30 cellular contexts compared by ENCODE assay signal in the genomic region with DNA sequence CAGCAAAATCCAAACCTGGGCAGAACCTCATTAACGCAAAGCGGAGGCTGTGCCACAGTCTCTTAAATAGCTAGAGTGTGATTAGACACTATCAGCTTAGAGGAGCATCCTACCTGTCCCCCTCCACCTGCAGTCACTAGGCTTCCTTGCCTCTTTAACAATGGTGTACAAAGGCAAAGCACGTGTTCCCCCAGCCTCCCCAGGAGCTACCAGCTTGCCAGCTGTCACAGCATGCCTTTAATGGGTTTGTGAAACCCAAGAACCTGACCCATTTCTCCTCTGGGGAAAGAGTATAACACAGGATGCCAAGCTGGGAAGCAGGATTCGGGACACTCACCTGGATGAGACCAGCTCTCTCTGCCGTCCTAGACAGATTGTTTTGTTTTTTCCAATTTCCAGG. TPM values are rescaled to one million over a fixed set of nuclear protein-coding genes. Genes with fewer than 3 reads are reported as not detected.
DNase-seq lines count a peak whose midpoint lies in the region; ATAC-seq and TF ChIP-seq lines count a peak whose summit lies in the region.
"Had no signal": no experiment of that assay in that cellular context is flagged by ENCODE, and none has a peak within 500 bp of the region (broad histone marks: within the 10 kb centered on the region; RNA-seq: fewer than 3 reads in every experiment).

No MANE protein-coding gene starts in this region.

- dilution Hi-C loops in IMR-90 (cut with HindIII; ENCODE audit: low sequenced_read_pairs, unreplicated experiment), result no loop called here

- H2AFZ ChIP-seq in IMR-90 (replicated peaks; ENCODE audit: low read length, poor library complexity), result no peak overlapping the region

- H4K91ac ChIP-seq in IMR-90 (ENCODE audit: insufficient read depth, low read depth, low read length), result no peak overlapping the region; the same call in 1 of the 2 replicates

- no peaks in the 10 kb centered on the region for H3K79me1 ChIP-seq in IMR-90 (ENCODE audit: low read depth in 1 of 2, low read length in 2 of 2)

- 0 out of 2 replicates have a peak overlapping the region, but pooled peaks have one; percentile 20 for H2AK5ac ChIP-seq in IMR-90 (ENCODE audit: low read depth, low read length)

- peaks cover 22% of the 10 kb centered on the region for H3K27me3 Mint-ChIP-seq in endodermal cell (ENCODE audit: insufficient read depth)
- H3K27me3 Mint-ChIP-seq: activated CD4-positive, alpha-beta T cell treated with anti-CD3 and anti-CD28 coated beads for 36 hours; naive thymus-derived CD8-positive, alpha-beta T cell had no signal

- no peak overlapping the region for H3K4me3 Mint-ChIP-seq in endodermal cell
- H3K4me3 Mint-ChIP-seq: activated CD4-positive, alpha-beta T cell treated with anti-CD3 and anti-CD28 coated beads for 36 hours; activated CD8-positive, alpha-beta T cell treated with anti-CD3 and anti-CD28 coated beads, Interleukin-2, amount 10 ng/mL, durations not matched to agents 7 days and 5 days; naive thymus-derived CD8-positive, alpha-beta T cell had no signal

- intact Hi-C loops in IMR-90 (cut with micrococcal nuclease), result no loop called here

- H2BK5ac ChIP-seq in IMR-90 (ENCODE audit: low read depth, low read length, poor library complexity, severe bottlenecking), result no peak overlapping the region

- no peak overlapping the region for H3K56ac ChIP-seq in IMR-90 (ENCODE audit: extremely low read depth, insufficient read depth, low read length)

- H4K8ac ChIP-seq in IMR-90 (ENCODE audit: low read depth in 2 of 2, low read length in 2 of 2), result no peak overlapping the region

- H3K9me3 ChIP-seq in IMR-90 (ENCODE audit: control insufficient read depth, insufficient read depth, low read length) (peaks cover 4% of the 10 kb centered on the region; the same call in 1 of the 2 replicates), endodermal cell (ENCODE audit: control insufficient read depth, low read length) (no peaks in the 10 kb centered on the region)
- H3K9me3 ChIP-seq: BLaER1 treated with 17β-estradiol and CSF1 and Interleukin-3, amounts not matched to agents 10 nM and 100 nM; heart right ventricle; SJCRH30; tibial artery had no signal

- no peaks in the 10 kb centered on the region for H3K9me3 Mint-ChIP-seq in endodermal cell
- H3K9me3 Mint-ChIP-seq: activated naive CD4-positive, alpha-beta T cell treated with anti-CD3 and anti-CD28 coated beads, Interleukin-2, amount 50 U/mL, for 72 hours; activated T-helper 2 cell treated with anti-CD3 and anti-CD28 coated beads, Interferon-gamma antibody, Interleukin-2, Interleukin-4, amounts not matched to agents 10 μg/mL and 5 μg/mL and 100 μg/mL, durations not matched to agents 14 hours and 24 hours and 36 hours; naive thymus-derived CD8-positive, alpha-beta T cell had no signal

- TF ChIP-seq RAD21 in IMR-90 (IDR thresholded peaks at IDR 0.05; ENCODE audit: low read length), result no peak

- H4K5ac ChIP-seq in IMR-90 (ENCODE audit: low read depth, low read length), result no peak overlapping the region

- H3K9me1 ChIP-seq in IMR-90 (ENCODE audit: insufficient read depth, low read length), result peaks cover 5% of the 10 kb centered on the region; the same call in 1 of the 2 replicates

- H4K20me1 ChIP-seq in IMR-90 (ENCODE audit: insufficient read depth, low read length), result no peaks in the 10 kb centered on the region
- H4K20me1 ChIP-seq: BLaER1 treated with 17β-estradiol and CSF1 and Interleukin-3, amounts not matched to agents 10 nM and 100 nM had no signal

- H3K23ac ChIP-seq in IMR-90 (ENCODE audit: low read depth, low read length), result no peak overlapping the region

- H3K9ac ChIP-seq in IMR-90 (ENCODE audit: low read depth, low read length) (no peak overlapping the region), endodermal cell (ENCODE audit: extremely low read depth, low read length, poor library complexity, severe bottlenecking) (no peak overlapping the region)
- H3K9ac ChIP-seq: BLaER1 treated with 17β-estradiol and CSF1 and Interleukin-3, amounts not matched to agents 10 nM and 100 nM had no signal

- H2BK15ac ChIP-seq in IMR-90 (ENCODE audit: low read depth, low read length), result peak overlapping the region; percentile 53; the same call in 2 of the 3 replicates

- WGBS in IMR-90 (ENCODE audit: extremely low coverage in 2 of 2, insufficient read length in 1 of 2), 2 experiments, result 83% methylated on average over 1 of the region's 5 CpGs; no CpG with 5 or more reads in 1 of the 2 experiments
- WGBS in endodermal cell (ENCODE audit: insufficient coverage in 1 of 2, insufficient read length in 1 of 2), 2 experiments, result 61 to 74% methylated on average over 4 to 5 of the region's 5 CpGs

- in situ Hi-C loops in IMR-90 (cut with MboI; ENCODE audit: low sequenced_read_pairs), result no loop called here

- H2AK9ac ChIP-seq in IMR-90 (replicated peaks; ENCODE audit: low read depth, low read length, poor library complexity), result no peak overlapping the region

- TF ChIP-seq POLR2A in IMR-90 (IDR thresholded peaks at IDR 0.05; ENCODE audit: low read depth, low read length), result no peak

- H3K4me1 ChIP-seq in IMR-90 (ENCODE audit: control insufficient read depth, insufficient read depth, low read length) (peaks cover 5% of the 10 kb centered on the region), endodermal cell (ENCODE audit: control insufficient read depth, insufficient read depth, low read length) (peaks cover 3% of the 10 kb centered on the region)
- H3K4me1 ChIP-seq: SJCRH30 had no signal

- ATAC-seq in IMR-90 (ENCODE audit: low read depth) (no peak), SK-N-SH treated with all-trans-retinoic acid at 6 μM for 48 hours (no peak)
- ATAC-seq: activated CD4-positive, alpha-beta T cell treated with anti-CD3 and anti-CD28 coated beads for 36 hours; activated CD8-positive, alpha-beta T cell treated with anti-CD3 and anti-CD28 coated beads, Interleukin-2, amount 10 ng/mL, durations not matched to agents 7 days and 5 days; activated naive CD4-positive, alpha-beta T cell treated with anti-CD3 and anti-CD28 coated beads, Interleukin-2, amount 50 U/mL, for 72 hours; HCT116; heart right ventricle; naive thymus-derived CD8-positive, alpha-beta T cell; sciatic nerve had no signal

- H3K27me3 ChIP-seq in IMR-90 (ENCODE audit: control insufficient read depth, insufficient read depth, low read length) (no peaks in the 10 kb centered on the region), endodermal cell (ENCODE audit: control insufficient read depth, insufficient read depth, low read length, poor library complexity, severe bottlenecking) (peaks cover 16% of the 10 kb centered on the region)
- H3K27me3 ChIP-seq: BLaER1 treated with 17β-estradiol and CSF1 and Interleukin-3, amounts not matched to agents 10 nM and 100 nM; SJCRH30; tibial artery had no signal

- DNase-seq in DMS 273 treated with DMSO at 0.1 percent for 48 hours (lab: John Stamatoyannopoulos, UW) (peak; percentile 24), IMR-90 (no peak), NCI-H2107 (lab: John Stamatoyannopoulos, UW) (peak; percentile 80), endodermal cell (peak; percentile 83), middle frontal gyrus (ENCODE audit: extremely low spot score, low spot score) (no peak), activated gamma-delta T cell (lab: John Stamatoyannopoulos, UW) (no peak)
- DNase-seq: activated CD4-positive, alpha-beta T cell treated with anti-CD3 and anti-CD28 coated beads for 36 hours; activated CD8-positive, alpha-beta T cell treated with anti-CD3 and anti-CD28 coated beads, Interleukin-2, amount 10 ng/mL, durations not matched to agents 7 days and 5 days; DMS79; GDM1; heart right ventricle; kidney; naive thymus-derived CD8-positive, alpha-beta T cell; NCI-H526 treated with DMSO at 0.1 percent for 48 hours; nucleus accumbens; RPMI8226; SJCRH30; stimulated activated CD4-positive, alpha-beta T cell treated with anti-CD3 and anti-CD28 coated beads, Interleukin-12 subunit alpha, Interleukin-12 subunit beta, amount 100 ng/mL, for 4 hours; stimulated activated CD4-positive, alpha-beta T cell treated with anti-CD3 and anti-CD28 coated beads, Interleukin-4, amount 100 ng/mL, for 1 hour; T1000; tibial artery had no signal

- no peak overlapping the region for H3K27ac Mint-ChIP-seq in endodermal cell
- H3K27ac Mint-ChIP-seq: activated CD4-positive, alpha-beta T cell treated with anti-CD3 and anti-CD28 coated beads for 36 hours; activated CD8-positive, alpha-beta T cell treated with anti-CD3 and anti-CD28 coated beads, Interleukin-2, amount 10 ng/mL, durations not matched to agents 7 days and 5 days; activated naive CD4-positive, alpha-beta T cell treated with anti-CD3 and anti-CD28 coated beads, Interleukin-2, amount 50 U/mL, for 72 hours; activated T-helper 2 cell treated with anti-CD3 and anti-CD28 coated beads, Interferon-gamma antibody, Interleukin-2, Interleukin-4, amounts not matched to agents 10 μg/mL and 5 μg/mL and 100 μg/mL, durations not matched to agents 14 hours and 24 hours and 36 hours; progenitor cell of endocrine pancreas had no signal

- H2BK20ac ChIP-seq in IMR-90 (ENCODE audit: low read depth, low read length), result no peak overlapping the region

- H2BK120ac ChIP-seq in IMR-90 (ENCODE audit: low read depth, low read length), result no peak overlapping the region

- TF ChIP-seq CTCF in IMR-90 (conservative IDR thresholded peaks at IDR 0.05; ENCODE audit: low read depth, low read length), result no peak
- TF ChIP-seq CTCF in endodermal cell (conservative IDR thresholded peaks at IDR 0.05), result no peak

- no peaks in the 10 kb centered on the region for H3K36me3 Mint-ChIP-seq in endodermal cell (ENCODE audit: low read depth)
- H3K36me3 Mint-ChIP-seq: activated naive CD4-positive, alpha-beta T cell treated with anti-CD3 and anti-CD28 coated beads, Interleukin-2, amount 50 U/mL, for 72 hours; naive thymus-derived CD8-positive, alpha-beta T cell had no signal

- H3K27ac ChIP-seq in IMR-90 (ENCODE audit: insufficient read depth, low read length) (no peak overlapping the region), endodermal cell (ENCODE audit: low read depth, low read length) (no peak overlapping the region)
- H3K27ac ChIP-seq: BLaER1 treated with 17β-estradiol and CSF1 and Interleukin-3, amounts not matched to agents 10 nM and 100 nM; heart right ventricle; SJCRH30; tibial artery; VCaP had no signal

- H3K4me3 ChIP-seq in IMR-90 (ENCODE audit: insufficient read depth, low read depth, low read length) (no peak overlapping the region), endodermal cell (ENCODE audit: low read length) (no peak overlapping the region)
- H3K4me3 ChIP-seq: BLaER1 treated with 17β-estradiol and CSF1 and Interleukin-3, amounts not matched to agents 10 nM and 100 nM; heart right ventricle; SJCRH30; tibial artery had no signal

- H3K18ac ChIP-seq in IMR-90 (ENCODE audit: low read depth, low read length), result no peak overlapping the region

- H3K14ac ChIP-seq in IMR-90 (replicated peaks; ENCODE audit: low read depth, low read length), result no peak overlapping the region

- H3K36me3 ChIP-seq in IMR-90 (ENCODE audit: control insufficient read depth, insufficient read depth, low read length) (no peaks in the 10 kb centered on the region), endodermal cell (ENCODE audit: control insufficient read depth, insufficient read depth, low read length) (no peaks in the 10 kb centered on the region)
- H3K36me3 ChIP-seq: BLaER1 treated with 17β-estradiol and CSF1 and Interleukin-3, amounts not matched to agents 10 nM and 100 nM; heart right ventricle; SJCRH30; tibial artery had no signal

- no peak overlapping the region for H3K4ac ChIP-seq in IMR-90 (ENCODE audit: low read depth, low read length)

- H3K4me1 Mint-ChIP-seq in endodermal cell, result peaks cover 46% of the 10 kb centered on the region
- H3K4me1 Mint-ChIP-seq: activated CD4-positive, alpha-beta T cell treated with anti-CD3 and anti-CD28 coated beads for 36 hours had no signal

- H3K4me2 ChIP-seq in IMR-90 (ENCODE audit: low read depth, low read length), result no peak overlapping the region
- H3K4me2 ChIP-seq: BLaER1 treated with 17β-estradiol and CSF1 and Interleukin-3, amounts not matched to agents 10 nM and 100 nM had no signal

- no TSS peak for BruUV-seq in IMR-90 (replicated peaks; lab: Mats Ljungman, UMichigan)

- CTCF ChIA-PET in IMR-90 (lab: Yijun Ruan, JAX), result interaction anchor here (0.6 kb wide), 1 partner anchor 110 kb away, joined by 3 read pairs; no protein-coding TSS in a partner anchor

- POLR2A ChIA-PET in IMR-90 (lab: Charles Lee; ENCODE audit: unreplicated experiment), result no interaction called here

RNA-seq across cellular contexts. Expression of a gene that starts 37.2 kb away (rescaled TPM):
- total RNA-seq in IMR-90 (2012; rRNA removed), result 20.1 and 23.6 TPM in 2 replicates
- 64.1 and 69.2 TPM in 2 replicates for polyA plus RNA-seq in IMR-90 (2012; rRNA removed)
- 41.5 and 81.3 TPM in 2 replicates for polyA plus RNA-seq in IMR-90 (2012; cell fraction: cytosol; rRNA removed)
- 159 and 319 TPM in 2 replicates for polyA plus RNA-seq in IMR-90 (2012; cell fraction: nucleus; rRNA removed; ENCODE audit: low replicate concordance)
- under 1 TPM in 1 of 2 donors, not detected in 1; 0.07 TPM for total RNA-seq in endodermal cell
- 2.8 TPM for polyA plus RNA-seq in endodermal cell (2013, experiment 1 of 2)
- 2.1 TPM for polyA plus RNA-seq in endodermal cell (2013, experiment 2 of 2)
- total RNA-seq: activated CD4-positive, alpha-beta T cell treated with anti-CD3 and anti-CD28 coated beads for 36 hours; activated CD8-positive, alpha-beta T cell treated with anti-CD3 and anti-CD28 coated beads, Interleukin-2, amount 10 ng/mL, durations not matched to agents 7 days and 5 days; activated naive CD4-positive, alpha-beta T cell treated with anti-CD3 and anti-CD28 coated beads, Interleukin-2, amount 50 U/mL, for 72 hours; endothelial cell of umbilical vein had no signal
- polyA plus RNA-seq: endothelial cell of umbilical vein; naive thymus-derived CD8-positive, alpha-beta T cell had no signal

Comparison
In these comparisons a context has a peak if more than half of its experiments do, and no peak if none do; other contexts are left out.
1. DNase-seq: peak in DMS 273 treated with DMSO at 0.1 percent for 48 hours (single experiment), NCI-H2107 (single experiment) and endodermal cell (single experiment); none in IMR-90 (single experiment), middle frontal gyrus (single experiment) and activated gamma-delta T cell (single experiment).
2. RNA of a gene that starts 37.2 kb away (total RNA-seq): 20.1 to 23.6 TPM in IMR-90; 0.07 TPM in endodermal cell; every median in the first group is over 10 times any median in the second.